1 cellular context compared by ENCODE assay signal in the genomic region with DNA sequence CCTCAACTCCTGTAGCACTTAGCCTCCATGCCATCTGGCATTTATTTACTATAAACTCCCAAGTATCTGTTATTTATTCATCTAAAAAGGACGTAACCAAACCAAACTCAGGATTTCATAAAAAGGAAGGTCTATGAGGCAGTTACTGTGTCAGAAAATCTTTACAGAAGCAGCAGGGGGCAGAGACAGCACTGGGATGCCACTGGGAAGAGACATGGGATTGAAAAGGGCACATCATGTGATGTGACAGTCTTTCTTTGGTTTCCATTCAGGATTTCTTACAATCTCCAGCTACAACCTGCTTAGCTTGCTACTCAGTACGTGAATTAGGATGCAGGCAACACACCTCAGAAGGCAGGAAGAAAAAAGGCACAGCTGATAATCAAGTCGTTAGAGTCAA.
TF ChIP-seq lines count a peak whose summit lies in the region.

No MANE protein-coding gene starts in this region.

TF ChIP-seq in SK-N-SH treated with all-trans-retinoic acid at 6 μM for 48 hours, 23 proteins besides CTCF, POLR2A, EP300 and RAD21:
- TF ChIP-seq, protein P1, sequence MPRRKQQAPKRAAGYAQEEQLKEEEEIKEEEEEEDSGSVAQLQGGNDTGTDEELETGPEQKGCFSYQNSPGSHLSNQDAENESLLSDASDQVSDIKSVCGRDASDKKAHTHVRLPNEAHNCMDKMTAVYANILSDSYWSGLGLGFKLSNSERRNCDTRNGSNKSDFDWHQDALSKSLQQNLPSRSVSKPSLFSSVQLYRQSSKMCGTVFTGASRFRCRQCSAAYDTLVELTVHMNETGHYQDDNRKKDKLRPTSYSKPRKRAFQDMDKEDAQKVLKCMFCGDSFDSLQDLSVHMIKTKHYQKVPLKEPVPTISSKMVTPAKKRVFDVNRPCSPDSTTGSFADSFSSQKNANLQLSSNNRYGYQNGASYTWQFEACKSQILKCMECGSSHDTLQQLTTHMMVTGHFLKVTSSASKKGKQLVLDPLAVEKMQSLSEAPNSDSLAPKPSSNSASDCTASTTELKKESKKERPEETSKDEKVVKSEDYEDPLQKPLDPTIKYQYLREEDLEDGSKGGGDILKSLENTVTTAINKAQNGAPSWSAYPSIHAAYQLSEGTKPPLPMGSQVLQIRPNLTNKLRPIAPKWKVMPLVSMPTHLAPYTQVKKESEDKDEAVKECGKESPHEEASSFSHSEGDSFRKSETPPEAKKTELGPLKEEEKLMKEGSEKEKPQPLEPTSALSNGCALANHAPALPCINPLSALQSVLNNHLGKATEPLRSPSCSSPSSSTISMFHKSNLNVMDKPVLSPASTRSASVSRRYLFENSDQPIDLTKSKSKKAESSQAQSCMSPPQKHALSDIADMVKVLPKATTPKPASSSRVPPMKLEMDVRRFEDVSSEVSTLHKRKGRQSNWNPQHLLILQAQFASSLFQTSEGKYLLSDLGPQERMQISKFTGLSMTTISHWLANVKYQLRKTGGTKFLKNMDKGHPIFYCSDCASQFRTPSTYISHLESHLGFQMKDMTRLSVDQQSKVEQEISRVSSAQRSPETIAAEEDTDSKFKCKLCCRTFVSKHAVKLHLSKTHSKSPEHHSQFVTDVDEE (CRISPR knock-in tag; IDR thresholded peaks at IDR 0.05): no peak
- TF ChIP-seq ISL1 (CRISPR knock-in tag; IDR thresholded peaks at IDR 0.05) (no peak), ESRRG (CRISPR knock-in tag; IDR thresholded peaks at IDR 0.05) (no peak)
- TF ChIP-seq, protein P2, sequence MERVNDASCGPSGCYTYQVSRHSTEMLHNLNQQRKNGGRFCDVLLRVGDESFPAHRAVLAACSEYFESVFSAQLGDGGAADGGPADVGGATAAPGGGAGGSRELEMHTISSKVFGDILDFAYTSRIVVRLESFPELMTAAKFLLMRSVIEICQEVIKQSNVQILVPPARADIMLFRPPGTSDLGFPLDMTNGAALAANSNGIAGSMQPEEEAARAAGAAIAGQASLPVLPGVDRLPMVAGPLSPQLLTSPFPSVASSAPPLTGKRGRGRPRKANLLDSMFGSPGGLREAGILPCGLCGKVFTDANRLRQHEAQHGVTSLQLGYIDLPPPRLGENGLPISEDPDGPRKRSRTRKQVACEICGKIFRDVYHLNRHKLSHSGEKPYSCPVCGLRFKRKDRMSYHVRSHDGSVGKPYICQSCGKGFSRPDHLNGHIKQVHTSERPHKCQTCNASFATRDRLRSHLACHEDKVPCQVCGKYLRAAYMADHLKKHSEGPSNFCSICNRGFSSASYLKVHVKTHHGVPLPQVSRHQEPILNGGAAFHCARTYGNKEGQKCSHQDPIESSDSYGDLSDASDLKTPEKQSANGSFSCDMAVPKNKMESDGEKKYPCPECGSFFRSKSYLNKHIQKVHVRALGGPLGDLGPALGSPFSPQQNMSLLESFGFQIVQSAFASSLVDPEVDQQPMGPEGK (CRISPR knock-in tag; IDR thresholded peaks at IDR 0.05; ENCODE audit: borderline replicate concordance): no peak
